In the genomic region with DNA sequence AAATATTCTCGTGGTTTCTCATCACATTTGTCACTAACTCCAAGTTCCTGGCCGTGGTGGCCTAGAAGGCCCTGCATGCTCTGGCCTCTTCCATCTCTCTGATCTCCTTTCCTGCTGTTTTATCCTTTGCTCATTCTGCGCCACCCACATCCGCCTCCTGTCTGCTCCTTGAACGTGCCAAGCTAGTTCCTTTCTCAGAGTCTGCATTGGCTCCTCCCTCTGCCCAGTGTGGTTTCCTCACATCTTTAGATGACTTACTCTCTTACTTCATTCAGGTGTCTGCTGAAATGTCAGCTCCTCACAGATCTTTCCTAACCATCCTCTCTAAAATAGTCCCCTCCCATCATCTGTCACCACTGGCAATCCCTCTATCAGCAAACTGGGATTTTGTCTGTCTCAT, we compare ENCODE assay signal across 7 cellular contexts.
DNase-seq lines count a peak whose midpoint lies in the region; ATAC-seq and TF ChIP-seq lines count a peak whose summit lies in the region.

No MANE protein-coding gene starts in this region.

- ATAC-seq in HG03060 (IDR thresholded peaks at IDR 0.05; ENCODE audit: low read depth, unreplicated experiment) (peak; percentile 78), HG03460 (IDR thresholded peaks at IDR 0.05; ENCODE audit: unreplicated experiment) (no peak)

- DNase-seq in activated CD4-positive, alpha-beta T cell treated with anti-CD3 and anti-CD28 coated beads for 48 hours: peak; percentile 77
- DNase-seq in epithelial cell of esophagus (ENCODE audit: low read depth): peak; percentile 85
- DNase-seq in stimulated activated CD4-positive, alpha-beta T cell treated with anti-CD3 and anti-CD28 coated beads, TNF-alpha, amount 100 ng/mL, for 1 hour (ENCODE audit: low read depth in 3 of 3, low spot score in 1 of 3): peak; percentile 7 to 25 (median 20)
- DNase-seq in NCI-H187 (lab: John Stamatoyannopoulos, UW): no peak
- no peak for DNase-seq in NCI-H526 (lab: John Stamatoyannopoulos, UW)

- H3K4me3 ChIP-seq in epithelial cell of esophagus (ENCODE audit: low read length): no peak overlapping the region

- TF ChIP-seq CTCF in epithelial cell of esophagus (IDR thresholded peaks at IDR 0.05; ENCODE audit: insufficient read depth, low read depth, low read length, missing control alignments): no peak

Comparison
In these comparisons a context has a peak if more than half of its experiments do, and no peak if none do; other contexts are left out.
1. DNase-seq: peak in activated CD4-positive, alpha-beta T cell treated with anti-CD3 and anti-CD28 coated beads for 48 hours (single experiment), epithelial cell of esophagus (single experiment) and stimulated activated CD4-positive, alpha-beta T cell treated with anti-CD3 and anti-CD28 coated beads, TNF-alpha, amount 100 ng/mL, for 1 hour (3 of 3); none in NCI-H187 (0 of 2) and NCI-H526 (0 of 2).